In genomic region chr18:64331419-64331818, GRCh38 we compare ENCODE assay signal across 1 cellular context.
TF ChIP-seq lines count a peak whose summit lies in the region.

No MANE protein-coding gene starts in this region.

TF ChIP-seq in GM12878, 131 proteins besides CTCF, POLR2A, EP300 and RAD21 (continued from another document):
- TF ChIP-seq, protein P1, sequence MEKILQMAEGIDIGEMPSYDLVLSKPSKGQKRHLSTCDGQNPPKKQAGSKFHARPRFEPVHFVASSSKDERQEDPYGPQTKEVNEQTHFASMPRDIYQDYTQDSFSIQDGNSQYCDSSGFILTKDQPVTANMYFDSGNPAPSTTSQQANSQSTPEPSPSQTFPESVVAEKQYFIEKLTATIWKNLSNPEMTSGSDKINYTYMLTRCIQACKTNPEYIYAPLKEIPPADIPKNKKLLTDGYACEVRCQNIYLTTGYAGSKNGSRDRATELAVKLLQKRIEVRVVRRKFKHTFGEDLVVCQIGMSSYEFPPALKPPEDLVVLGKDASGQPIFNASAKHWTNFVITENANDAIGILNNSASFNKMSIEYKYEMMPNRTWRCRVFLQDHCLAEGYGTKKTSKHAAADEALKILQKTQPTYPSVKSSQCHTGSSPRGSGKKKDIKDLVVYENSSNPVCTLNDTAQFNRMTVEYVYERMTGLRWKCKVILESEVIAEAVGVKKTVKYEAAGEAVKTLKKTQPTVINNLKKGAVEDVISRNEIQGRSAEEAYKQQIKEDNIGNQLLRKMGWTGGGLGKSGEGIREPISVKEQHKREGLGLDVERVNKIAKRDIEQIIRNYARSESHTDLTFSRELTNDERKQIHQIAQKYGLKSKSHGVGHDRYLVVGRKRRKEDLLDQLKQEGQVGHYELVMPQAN (conservative IDR thresholded peaks at IDR 0.05) = no peak
- TF ChIP-seq, protein P2, sequence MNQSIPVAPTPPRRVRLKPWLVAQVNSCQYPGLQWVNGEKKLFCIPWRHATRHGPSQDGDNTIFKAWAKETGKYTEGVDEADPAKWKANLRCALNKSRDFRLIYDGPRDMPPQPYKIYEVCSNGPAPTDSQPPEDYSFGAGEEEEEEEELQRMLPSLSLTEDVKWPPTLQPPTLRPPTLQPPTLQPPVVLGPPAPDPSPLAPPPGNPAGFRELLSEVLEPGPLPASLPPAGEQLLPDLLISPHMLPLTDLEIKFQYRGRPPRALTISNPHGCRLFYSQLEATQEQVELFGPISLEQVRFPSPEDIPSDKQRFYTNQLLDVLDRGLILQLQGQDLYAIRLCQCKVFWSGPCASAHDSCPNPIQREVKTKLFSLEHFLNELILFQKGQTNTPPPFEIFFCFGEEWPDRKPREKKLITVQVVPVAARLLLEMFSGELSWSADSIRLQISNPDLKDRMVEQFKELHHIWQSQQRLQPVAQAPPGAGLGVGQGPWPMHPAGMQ (IDR thresholded peaks at IDR 0.05; ENCODE audit: borderline replicate concordance) = no peak
